In the genomic region with DNA sequence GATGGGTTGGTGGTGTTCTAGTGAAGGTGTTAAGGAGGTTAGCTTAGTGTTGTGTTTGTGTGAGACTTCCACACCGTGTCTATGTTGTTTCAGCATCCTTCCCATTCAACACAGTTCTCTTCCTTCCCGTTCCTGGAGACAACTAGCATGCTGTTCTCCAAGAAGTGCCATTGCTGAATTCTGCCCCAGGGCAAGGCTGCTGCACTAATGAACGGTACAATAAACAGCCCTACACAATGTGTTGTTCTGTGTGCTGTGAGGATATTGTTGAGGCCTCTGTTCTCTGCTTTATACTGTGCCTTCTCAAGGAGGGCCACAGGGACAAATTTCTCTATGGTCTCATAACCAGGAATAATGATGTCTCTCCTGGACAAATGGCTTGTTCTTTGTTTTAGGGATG, we compare ENCODE assay signal across 27 cellular contexts.
"Had no signal": no experiment of that assay in that cellular context is flagged by ENCODE, and none has a peak within 500 bp of the region (broad histone marks: within the 10 kb centered on the region; RNA-seq: fewer than 3 reads in every experiment).

No MANE protein-coding gene starts in this region.

- H3K27ac ChIP-seq: breast epithelium, esophagus muscularis mucosa, foreskin keratinocyte, parathyroid adenoma, right atrium auricular region, tibial nerve had no signal

- H3K9me3 ChIP-seq: breast epithelium, esophagus muscularis mucosa, mucosa of descending colon, right atrium auricular region, tibial nerve had no signal

- H3K4me1 ChIP-seq: breast epithelium, esophagus muscularis mucosa, foreskin keratinocyte, parathyroid adenoma, right atrium auricular region had no signal

- H3K36me3 ChIP-seq: breast epithelium, esophagus muscularis mucosa, right atrium auricular region, tibial nerve had no signal

- H3K27ac Mint-ChIP-seq: activated CD4-positive, alpha-beta memory T cell treated with anti-CD3 and anti-CD28 coated beads, Interleukin-2, amount 10 ng/mL, durations not matched to agents 7 days and 5 days; activated CD4-positive, alpha-beta T cell treated with anti-CD3 and anti-CD28 coated beads, Interleukin-2, amount 10 ng/mL, durations not matched to agents 7 days and 5 days; activated naive CD4-positive, alpha-beta T cell treated with anti-CD3 and anti-CD28 coated beads, Interleukin-2, amount 50 U/mL, for 24 hours; activated T-helper 2 cell treated with anti-CD3 and anti-CD28 coated beads, Interferon-gamma antibody, Interleukin-2, Interleukin-4, amounts not matched to agents 10 μg/mL and 5 μg/mL and 100 μg/mL, durations not matched to agents 14 hours and 24 hours and 36 hours; dendritic cell treated with granulocyte-macrophage colony-stimulating factor and Interleukin-4, amounts not matched to agents 40 ng/mL and 50 ng/mL, for 4 days; endodermal cell; WTC11 had no signal

- H3K27me3 Mint-ChIP-seq: central memory CD8-positive, alpha-beta T cell; dendritic cell treated with granulocyte-macrophage colony-stimulating factor and Interleukin-4, amounts not matched to agents 40 ng/mL and 50 ng/mL, for 4 days had no signal

- H3K4me3 Mint-ChIP-seq: activated CD4-positive, alpha-beta memory T cell treated with anti-CD3 and anti-CD28 coated beads, Interleukin-2, amount 10 ng/mL, durations not matched to agents 7 days and 5 days; activated CD4-positive, alpha-beta T cell treated with anti-CD3 and anti-CD28 coated beads, Interleukin-2, amount 10 ng/mL, durations not matched to agents 7 days and 5 days; activated naive CD4-positive, alpha-beta T cell treated with anti-CD3 and anti-CD28 coated beads, Interleukin-2, amount 50 U/mL, for 24 hours; activated T-cell treated with anti-CD3 and anti-CD28 coated beads, Interleukin-2, amount 50 U/mL, for 4 hours; central memory CD8-positive, alpha-beta T cell; dendritic cell treated with granulocyte-macrophage colony-stimulating factor and Interleukin-4, amounts not matched to agents 40 ng/mL and 50 ng/mL, for 4 days; endodermal cell; WTC11 had no signal

- H3K36me3 Mint-ChIP-seq: activated naive CD4-positive, alpha-beta T cell treated with anti-CD3 and anti-CD28 coated beads, Interleukin-2, amount 50 U/mL, for 24 hours; WTC11 had no signal

- DNase-seq: activated CD4-positive, alpha-beta memory T cell treated with anti-CD3 and anti-CD28 coated beads, Interleukin-2, amount 10 ng/mL, durations not matched to agents 7 days and 5 days; activated CD4-positive, alpha-beta T cell treated with anti-CD3 and anti-CD28 coated beads for 1 hour; activated CD4-positive, alpha-beta T cell treated with anti-CD3 and anti-CD28 coated beads, Interleukin-2, amount 10 ng/mL, durations not matched to agents 7 days and 5 days; activated T-cell treated with anti-CD3 and anti-CD28 coated beads, Interleukin-2, amount 50 U/mL, for 4 hours; endodermal cell; foreskin keratinocyte; glutamatergic neuron; left cardiac atrium; left ventricle myocardium superior; mucosa of descending colon; occipital lobe; stimulated activated CD4-positive, alpha-beta T cell treated with anti-CD3 and anti-CD28 coated beads, Interleukin-1b, Interleukin-23, amount 100 ng/mL, for 48 hours; stimulated activated CD4-positive, alpha-beta T cell treated with anti-CD3 and anti-CD28 coated beads, Interleukin-4, amount 100 ng/mL, for 4 hours; stimulated activated naive CD4-positive, alpha-beta T cell; T-helper 2 cell had no signal

- ATAC-seq: activated T-cell treated with anti-CD3 and anti-CD28 coated beads, Interleukin-2, amount 50 U/mL, for 4 hours; foreskin keratinocyte; left cardiac atrium; left ventricle myocardium superior; mucosa of descending colon; WTC11 had no signal

- FAIRE-seq: islet of Langerhans had no signal

- H3K27me3 ChIP-seq: breast epithelium, esophagus muscularis mucosa, right atrium auricular region, tibial nerve had no signal

- H3K79me2 ChIP-seq: parathyroid adenoma had no signal

- H3K4me2 ChIP-seq: smooth muscle cell had no signal

- H2AFZ ChIP-seq: parathyroid adenoma had no signal

- H3K9me3 Mint-ChIP-seq: activated CD4-positive, alpha-beta memory T cell treated with anti-CD3 and anti-CD28 coated beads, Interleukin-2, amount 10 ng/mL, durations not matched to agents 7 days and 5 days; activated CD4-positive, alpha-beta T cell treated with anti-CD3 and anti-CD28 coated beads, Interleukin-2, amount 10 ng/mL, durations not matched to agents 7 days and 5 days; activated naive CD4-positive, alpha-beta T cell treated with anti-CD3 and anti-CD28 coated beads, Interleukin-2, amount 50 U/mL, for 24 hours; activated T-cell treated with anti-CD3 and anti-CD28 coated beads, Interleukin-2, amount 50 U/mL, for 4 hours; activated T-helper 2 cell treated with anti-CD3 and anti-CD28 coated beads, Interferon-gamma antibody, Interleukin-2, Interleukin-4, amounts not matched to agents 10 μg/mL and 5 μg/mL and 100 μg/mL, durations not matched to agents 14 hours and 24 hours and 36 hours; central memory CD8-positive, alpha-beta T cell; dendritic cell treated with granulocyte-macrophage colony-stimulating factor and Interleukin-4, amounts not matched to agents 40 ng/mL and 50 ng/mL, for 4 days; endodermal cell; WTC11 had no signal

- H3K4me1 Mint-ChIP-seq: activated CD4-positive, alpha-beta memory T cell treated with anti-CD3 and anti-CD28 coated beads, Interleukin-2, amount 10 ng/mL, durations not matched to agents 7 days and 5 days; activated CD4-positive, alpha-beta T cell treated with anti-CD3 and anti-CD28 coated beads, Interleukin-2, amount 10 ng/mL, durations not matched to agents 7 days and 5 days; activated naive CD4-positive, alpha-beta T cell treated with anti-CD3 and anti-CD28 coated beads, Interleukin-2, amount 50 U/mL, for 24 hours; central memory CD8-positive, alpha-beta T cell; endodermal cell had no signal

- H3K4me3 ChIP-seq: breast epithelium, esophagus muscularis mucosa, mucosa of descending colon, right atrium auricular region, smooth muscle cell, tibial nerve had no signal

- H3K9ac ChIP-seq: parathyroid adenoma had no signal
